Comparison of ENCODE assay signal across 8 cellular contexts in genomic region chr12:107607464-107608392, GRCh38.
A peak's percentile ranks its signal among the peaks of the same experiment; 100 is the strongest.
DNase-seq lines count a peak whose midpoint lies in the region; ATAC-seq and TF ChIP-seq lines count a peak whose summit lies in the region.

No MANE protein-coding gene starts in this region.

- TF ChIP-seq CTCF in 22Rv1 (IDR thresholded peaks at IDR 0.05): peak; percentile 98
- TF ChIP-seq CTCF in parathyroid adenoma (IDR thresholded peaks at IDR 0.05): peak; percentile 95
- TF ChIP-seq CTCF in transverse colon (IDR thresholded peaks at IDR 0.05): peak; percentile 80 to 93 (median 83)

- 39 to 40% methylated on average over 1 to 20 of the region's 21 CpGs for WGBS in transverse colon (ENCODE audit: low coverage in 1 of 2), 2 donors

- H3K79me2 ChIP-seq in parathyroid adenoma: no peaks in the 10 kb centered on the region

- no peak overlapping the region for H2AFZ ChIP-seq in parathyroid adenoma

- no peak overlapping the region for H3K4me3 ChIP-seq in parathyroid adenoma (ENCODE audit: low read depth, low read length)
- no peak overlapping the region for H3K4me3 ChIP-seq in transverse colon

- no peak for TF ChIP-seq EP300 in transverse colon (IDR thresholded peaks at IDR 0.05; ENCODE audit: low read depth)

- no peak overlapping the region for H3K4me2 ChIP-seq in parathyroid adenoma (ENCODE audit: low read length)

- TF ChIP-seq POLR2A in transverse colon (IDR thresholded peaks at IDR 0.05): no peak

- in situ Hi-C loops in transverse colon (cut with MboI; ENCODE audit: low pct_ligation_motif_present in 1 of 4, low pct_unique_long_range_greater_than_20kb in 1 of 4, low sequenced_read_pairs in 3 of 4): no loop called here

- H3K27me3 Mint-ChIP-seq in activated naive CD4-positive, alpha-beta T cell treated with anti-CD3 and anti-CD28 coated beads, Interleukin-2, amount 10 ng/mL, durations not matched to agents 7 days and 5 days: no peaks in the 10 kb centered on the region

- ATAC-seq in GM18502 (IDR thresholded peaks at IDR 0.05; ENCODE audit: poor library complexity, unreplicated experiment): peak; percentile 57

- peaks cover 2% of the 10 kb centered on the region for H3K36me3 Mint-ChIP-seq in activated naive CD4-positive, alpha-beta T cell treated with anti-CD3 and anti-CD28 coated beads, Interleukin-2, amount 10 ng/mL, durations not matched to agents 7 days and 5 days

- H3K4me1 ChIP-seq in parathyroid adenoma (peaks cover 3% of the 10 kb centered on the region), transverse colon (no peaks in the 10 kb centered on the region)

- DNase-seq in NCI-H1092 treated with DMSO at 0.1 percent for 48 hours (lab: John Stamatoyannopoulos, UW): peak; percentile 71
- DNase-seq in SKM-1 (lab: John Stamatoyannopoulos, UW; ENCODE audit: unreplicated experiment): peak; percentile 4
- DNase-seq in activated naive CD4-positive, alpha-beta T cell treated with anti-CD3 and anti-CD28 coated beads, Interleukin-2, amount 10 ng/mL, durations not matched to agents 7 days and 5 days: peak; percentile 85
- peak; percentile 79 for DNase-seq in glomerular visceral epithelial cell (ENCODE audit: extremely low spot score)
- DNase-seq in transverse colon: peak; percentile 81

- H3K27ac Mint-ChIP-seq in activated naive CD4-positive, alpha-beta T cell treated with anti-CD3 and anti-CD28 coated beads, Interleukin-2, amount 10 ng/mL, durations not matched to agents 7 days and 5 days: no peak overlapping the region

- H3K36me3 ChIP-seq in parathyroid adenoma (ENCODE audit: control insufficient read depth, insufficient read depth, low read length): no peaks in the 10 kb centered on the region
- H3K36me3 ChIP-seq in transverse colon: no peaks in the 10 kb centered on the region

- H3K9me3 Mint-ChIP-seq in activated naive CD4-positive, alpha-beta T cell treated with anti-CD3 and anti-CD28 coated beads, Interleukin-2, amount 10 ng/mL, durations not matched to agents 7 days and 5 days: no peaks in the 10 kb centered on the region

- no peaks in the 10 kb centered on the region for H3K27me3 ChIP-seq in parathyroid adenoma (ENCODE audit: control insufficient read depth, insufficient read depth, low read length)
- H3K27me3 ChIP-seq in transverse colon: no peaks in the 10 kb centered on the region

- no peak overlapping the region for H3K4me3 Mint-ChIP-seq in activated naive CD4-positive, alpha-beta T cell treated with anti-CD3 and anti-CD28 coated beads, Interleukin-2, amount 10 ng/mL, durations not matched to agents 7 days and 5 days

- no peaks in the 10 kb centered on the region for H3K4me1 Mint-ChIP-seq in activated naive CD4-positive, alpha-beta T cell treated with anti-CD3 and anti-CD28 coated beads, Interleukin-2, amount 10 ng/mL, durations not matched to agents 7 days and 5 days

- H3K9ac ChIP-seq in parathyroid adenoma: no peak overlapping the region

- intact Hi-C loops in transverse colon (cut with DNase I; ENCODE audit: low total_unique reads): loop anchor here (5.0 to 10.0 kb wide), 2 partner anchors 475 to 753 kb away; no protein-coding TSS in a partner anchor

- H3K27ac ChIP-seq in 22Rv1 (no peak overlapping the region), parathyroid adenoma (no peak overlapping the region), transverse colon (no peak overlapping the region)

- CTCF ChIA-PET in activated naive CD4-positive, alpha-beta T cell treated with anti-CD3 and anti-CD28 coated beads, Interleukin-2, amount 10 ng/mL, durations not matched to agents 7 days and 5 days (lab: Charles Lee): interaction anchor here (0.7 to 10.0 kb wide), 12 partner anchors 10 to 492 kb away, joined by 3 to 235 read pairs (median 4); no protein-coding TSS in a partner anchor

- H3K9me3 ChIP-seq in parathyroid adenoma (ENCODE audit: control insufficient read depth, low read length) (no peaks in the 10 kb centered on the region), transverse colon (no peaks in the 10 kb centered on the region)

Comparison
In these comparisons a context has a peak if more than half of its experiments do, and no peak if none do; other contexts are left out.
1. DNase-seq: peak in every context shown above with its lines; median percentile 85 in activated naive CD4-positive, alpha-beta T cell treated with anti-CD3 and anti-CD28 coated beads, Interleukin-2, amount 10 ng/mL, durations not matched to agents 7 days and 5 days; 81 in transverse colon; 79 in glomerular visceral epithelial cell; 71 in NCI-H1092 treated with DMSO at 0.1 percent for 48 hours; 4 in SKM-1.